Comparison of ENCODE assay signal across 16 cellular contexts in the genomic region with DNA sequence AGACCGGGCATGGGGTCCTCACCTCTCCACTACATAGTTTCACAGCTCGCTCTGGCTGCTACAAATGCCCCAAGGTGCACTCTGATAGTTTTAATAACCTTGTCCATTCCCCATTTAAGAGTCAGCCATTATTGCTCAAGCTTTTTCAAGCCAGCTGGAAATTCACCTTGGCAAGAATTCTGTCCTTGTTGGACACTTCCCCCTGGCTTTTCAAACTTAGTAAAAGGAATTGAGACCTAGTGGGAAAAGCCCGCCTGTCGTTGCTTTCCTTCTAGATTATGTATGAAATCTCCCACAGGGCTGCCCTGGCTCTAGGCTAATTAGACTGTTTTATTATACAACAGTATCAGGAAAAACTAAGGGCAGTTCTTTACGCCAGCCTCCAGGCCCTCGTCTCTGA.
"Had no signal": no experiment of that assay in that cellular context is flagged by ENCODE, and none has a peak within 500 bp of the region (broad histone marks: within the 10 kb centered on the region; RNA-seq: fewer than 3 reads in every experiment).

No MANE protein-coding gene starts in this region.

- H3K4me3 ChIP-seq: spleen, thyroid gland had no signal

- H3K27ac ChIP-seq: brain microvascular endothelial cell, foreskin keratinocyte, spleen, thyroid gland had no signal

- H3K9me3 Mint-ChIP-seq: activated T-cell treated with anti-CD3 and anti-CD28 coated beads, Interleukin-2, amount 50 U/mL, for 4 hours; memory B cell; natural killer cell treated with Interleukin-12 subunit alpha and Interleukin-12 subunit beta and Interleukin-15 and Interleukin-18, amount 100 ng/mL, for 72 hours had no signal

- ATAC-seq: activated CD4-positive, alpha-beta T cell treated with anti-CD3 and anti-CD28 coated beads for 36 hours; activated naive CD4-positive, alpha-beta T cell treated with anti-CD3 and anti-CD28 coated beads, Interleukin-2, amount 50 U/mL, for 72 hours; activated T-cell treated with anti-CD3 and anti-CD28 coated beads, Interleukin-2, amount 50 U/mL, for 4 hours; foreskin keratinocyte; natural killer cell treated with Interleukin-12 subunit alpha and Interleukin-12 subunit beta and Interleukin-15 and Interleukin-18, amount 100 ng/mL, for 72 hours; T-helper 17 cell had no signal

- H3K36me3 ChIP-seq: brain microvascular endothelial cell, spleen, thyroid gland had no signal

- H3K36me3 Mint-ChIP-seq: natural killer cell treated with Interleukin-12 subunit alpha and Interleukin-12 subunit beta and Interleukin-15 and Interleukin-18, amount 100 ng/mL, for 72 hours had no signal

- H3K4me1 ChIP-seq: foreskin keratinocyte, spleen, thyroid gland had no signal

- H3K9me3 ChIP-seq: spleen, thyroid gland had no signal

- H3K4me3 Mint-ChIP-seq: activated CD4-positive, alpha-beta memory T cell treated with anti-CD3 and anti-CD28 coated beads, Interleukin-2, amount 10 ng/mL, durations not matched to agents 7 days and 5 days; activated CD4-positive, alpha-beta T cell treated with anti-CD3 and anti-CD28 coated beads for 36 hours; activated T-cell treated with anti-CD3 and anti-CD28 coated beads, Interleukin-2, amount 50 U/mL, for 4 hours; memory B cell; natural killer cell treated with Interleukin-12 subunit alpha and Interleukin-12 subunit beta and Interleukin-15 and Interleukin-18, amount 100 ng/mL, for 72 hours; T-helper 17 cell had no signal

- DNase-seq: activated CD4-positive, alpha-beta memory T cell treated with anti-CD3 and anti-CD28 coated beads, Interleukin-2, amount 10 ng/mL, durations not matched to agents 7 days and 5 days; activated CD4-positive, alpha-beta T cell treated with anti-CD3 and anti-CD28 coated beads for 36 hours; activated effector memory CD4-positive, alpha-beta T cell treated with Interleukin-2 at 50 U/mL for 16 hours; activated T-cell treated with anti-CD3 and anti-CD28 coated beads, Interleukin-2, amount 50 U/mL, for 4 hours; brain microvascular endothelial cell; cerebellar nuclear complex; effector CD8-positive, alpha-beta T cell; foreskin keratinocyte; islet precursor cell; posterior cingulate gyrus; spleen; T-helper 17 cell; thyroid gland had no signal

- H3K4me1 Mint-ChIP-seq: memory B cell, T-helper 17 cell had no signal

- H3K27me3 Mint-ChIP-seq: activated CD4-positive, alpha-beta memory T cell treated with anti-CD3 and anti-CD28 coated beads, Interleukin-2, amount 10 ng/mL, durations not matched to agents 7 days and 5 days; activated CD4-positive, alpha-beta T cell treated with anti-CD3 and anti-CD28 coated beads for 36 hours; T-helper 17 cell had no signal

- H3K27me3 ChIP-seq: brain microvascular endothelial cell, foreskin keratinocyte, spleen, thyroid gland had no signal

- H3K27ac Mint-ChIP-seq: activated CD4-positive, alpha-beta memory T cell treated with anti-CD3 and anti-CD28 coated beads, Interleukin-2, amount 10 ng/mL, durations not matched to agents 7 days and 5 days; activated CD4-positive, alpha-beta T cell treated with anti-CD3 and anti-CD28 coated beads for 36 hours; activated naive CD4-positive, alpha-beta T cell treated with anti-CD3 and anti-CD28 coated beads, Interleukin-2, amount 50 U/mL, for 72 hours; memory B cell; natural killer cell treated with Interleukin-12 subunit alpha and Interleukin-12 subunit beta and Interleukin-15 and Interleukin-18, amount 100 ng/mL, for 72 hours; T-helper 17 cell had no signal
